ENCODE assay signal across 11 cellular contexts in genomic region chr13:83879431-83880171, GRCh38. TPM values are rescaled to one million over a fixed set of nuclear protein-coding genes. Genes with fewer than 3 reads are reported as not detected.
A peak's percentile ranks its signal among the peaks of the same experiment; 100 is the strongest.
DNase-seq lines count a peak whose midpoint lies in the region; ATAC-seq and TF ChIP-seq lines count a peak whose summit lies in the region.
"Had no signal": no experiment of that assay in that cellular context is flagged by ENCODE, and none has a peak within 500 bp of the region (broad histone marks: within the 10 kb centered on the region; RNA-seq: fewer than 3 reads in every experiment).

No MANE protein-coding gene starts in this region.

- H3K36me3 ChIP-seq in ascending aorta (no peaks in the 10 kb centered on the region), iPS-18a (ENCODE audit: control insufficient read depth, low read depth, low read length) (no peaks in the 10 kb centered on the region), uterus (no peaks in the 10 kb centered on the region), upper lobe of left lung (no peaks in the 10 kb centered on the region)

- H3K14ac ChIP-seq in H9 (ENCODE audit: insufficient read depth, low read length): no peak overlapping the region

- no peaks in the 10 kb centered on the region for H4K20me1 ChIP-seq in H9 (ENCODE audit: control insufficient read depth, insufficient read depth, insufficient read length)

- ATAC-seq in HG03196 (IDR thresholded peaks at IDR 0.05; ENCODE audit: unreplicated experiment): no peak
- no peak for ATAC-seq in upper lobe of left lung (ENCODE audit: low FRiP score in 2 of 2)
- ATAC-seq: left ventricle myocardium superior had no signal

- no peak overlapping the region for H2AK5ac ChIP-seq in H9 (ENCODE audit: insufficient read length, low read length)

- H2BK20ac ChIP-seq in H9 (ENCODE audit: low read depth, low read length, poor library complexity, severe bottlenecking): no peak overlapping the region

- no peak overlapping the region for H3K18ac ChIP-seq in H9 (ENCODE audit: insufficient read length, low read depth, low read length)

- H3K36me3 Mint-ChIP-seq in H9 (ENCODE audit: insufficient read depth in 1 of 3, low read depth in 3 of 3): no peaks in the 10 kb centered on the region

- H3K27me3 ChIP-seq in H9 (ENCODE audit: insufficient read depth, low read length): peaks cover 31% of the 10 kb centered on the region
- peaks cover 5% of the 10 kb centered on the region for H3K27me3 ChIP-seq in ascending aorta
- peaks cover 71% of the 10 kb centered on the region for H3K27me3 ChIP-seq in iPS-18a (ENCODE audit: control insufficient read depth, insufficient read depth, low read length)
- peaks cover 0 to 36% of the 10 kb centered on the region in 2 donors for H3K27me3 ChIP-seq in uterus
- H3K27me3 ChIP-seq in upper lobe of left lung: peaks cover 0 to 4% (median 2%) of the 10 kb centered on the region in 4 donors

- no peak overlapping the region for H4K5ac ChIP-seq in H9 (ENCODE audit: insufficient read length, low read depth, low read length)

- H2BK12ac ChIP-seq in H9 (ENCODE audit: insufficient read length, low read depth, low read length): no peak overlapping the region

- H3K27ac ChIP-seq in H9 (ENCODE audit: insufficient read length, low read depth, low read length): no peak overlapping the region
- no peak overlapping the region for H3K27ac ChIP-seq in ascending aorta
- H3K27ac ChIP-seq in iPS-18a (ENCODE audit: low read length): no peak overlapping the region
- no peak overlapping the region for H3K27ac ChIP-seq in uterus
- H3K27ac ChIP-seq in upper lobe of left lung: no peak overlapping the region

- no peak for TF ChIP-seq POLR2A in uterus (IDR thresholded peaks at IDR 0.05)
- TF ChIP-seq POLR2A in upper lobe of left lung (IDR thresholded peaks at IDR 0.05): no peak

- H3K79me2 ChIP-seq in H9 (ENCODE audit: insufficient read depth, low read length): no peaks in the 10 kb centered on the region

- H3K4me2 ChIP-seq in H9 (ENCODE audit: insufficient read depth, insufficient read length, low read length): peak overlapping the region; percentile 94

- H3K9me3 ChIP-seq in H9 (ENCODE audit: control insufficient read depth, low read depth, low read length): no peaks in the 10 kb centered on the region
- H3K9me3 ChIP-seq in ascending aorta: no peaks in the 10 kb centered on the region
- no peaks in the 10 kb centered on the region for H3K9me3 ChIP-seq in iPS-18a (ENCODE audit: control insufficient read depth, low read depth, low read length)
- no peaks in the 10 kb centered on the region for H3K9me3 ChIP-seq in uterus
- H3K9me3 ChIP-seq in upper lobe of left lung: no peaks in the 10 kb centered on the region

- TF ChIP-seq CTCF in H9 (conservative IDR thresholded peaks at IDR 0.05): no peak
- no peak for TF ChIP-seq CTCF in ascending aorta (IDR thresholded peaks at IDR 0.05)
- TF ChIP-seq CTCF in uterus (IDR thresholded peaks at IDR 0.05): no peak
- no peak for TF ChIP-seq CTCF in upper lobe of left lung (IDR thresholded peaks at IDR 0.05)

- no peak overlapping the region for H3K4ac ChIP-seq in H9 (ENCODE audit: low read depth, low read length)

- WGBS in H9 (ENCODE audit: extremely low coverage, insufficient read length, low lambda C conversion rate): no CpG with 5 or more reads among the region's 33 CpGs
- WGBS in upper lobe of left lung, 2 donors: 4 to 11% methylated on average over 13 to 33 of the region's 33 CpGs

- no peak overlapping the region for H4K91ac ChIP-seq in H9 (ENCODE audit: insufficient read length, low read depth, low read length)

- H3K9me3 Mint-ChIP-seq in H9: no peaks in the 10 kb centered on the region; a peak in 1 of 5 replicates

- peaks cover 54 to 64% of the 10 kb centered on the region in 2 experiments for H3K4me1 Mint-ChIP-seq in H9

- H2AFZ ChIP-seq in H9 (ENCODE audit: low read length): no peak overlapping the region

- H4K8ac ChIP-seq in H9 (replicated peaks; ENCODE audit: insufficient read length, low read depth, low read length): no peak overlapping the region

- H3T11ph ChIP-seq in H9 (ENCODE audit: low read length): no peak overlapping the region

- peak overlapping the region; percentile 43 to 85 for H3K4me3 Mint-ChIP-seq in H9

- peaks cover 74% of the 10 kb centered on the region for H3K27me3 Mint-ChIP-seq in H9 (ENCODE audit: low read depth)

- H3K23ac ChIP-seq in H9 (ENCODE audit: insufficient read length, low read depth, low read length): no peak overlapping the region

- no peaks in the 10 kb centered on the region for H3K79me1 ChIP-seq in H9 (ENCODE audit: insufficient read depth, low read depth, low read length, poor library complexity, severe bottlenecking)

- no peak overlapping the region for H3K9ac ChIP-seq in H9 (ENCODE audit: extremely low read depth, insufficient read length, low read length)
- H3K9ac ChIP-seq in iPS-18a (ENCODE audit: low read length): no peak overlapping the region

- DNase-seq in H9 (peak; percentile 39), ascending aorta (ENCODE audit: low spot score in 2 of 2) (no peak), skeletal muscle cell (ENCODE audit: low read depth) (no peak), uterus (no peak), activated gamma-delta T cell treated with Interleukin-2 at 50 U/mL for 16 hours (no peak), upper lobe of left lung (no peak)
- DNase-seq: left ventricle myocardium superior; NCI-H446 treated with DMSO at 0.1 percent for 48 hours; stimulated activated CD4-positive, alpha-beta T cell treated with anti-CD3 and anti-CD28 coated beads, Interleukin-2, amount 100 ng/mL, for 48 hours had no signal

- H2BK15ac ChIP-seq in H9 (ENCODE audit: low read depth, low read length): no peak overlapping the region

- H3K23me2 ChIP-seq in H9 (ENCODE audit: insufficient read length, low read depth, low read length, poor library complexity, severe bottlenecking): peaks cover 37% of the 10 kb centered on the region

- no peak for TF ChIP-seq EP300 in upper lobe of left lung (IDR thresholded peaks at IDR 0.05)

- no peak overlapping the region for H3K27ac Mint-ChIP-seq in H9

- no peak overlapping the region for H3K56ac ChIP-seq in H9 (ENCODE audit: insufficient read length, low read depth, low read length)

- intact Hi-C loops in ascending aorta (cut with DNase I): no loop called here
- intact Hi-C loops in uterus (cut with DNase I; ENCODE audit: low total_unique reads): no loop called here

- H3K4me3 ChIP-seq in ascending aorta: peak overlapping the region; percentile 37 to 54
- H3K4me3 ChIP-seq in iPS-18a (ENCODE audit: low read length): peak overlapping the region; percentile 89
- H3K4me3 ChIP-seq in skeletal muscle cell (ENCODE audit: low read depth, low read length): peak overlapping the region; percentile 36
- no peak overlapping the region for H3K4me3 ChIP-seq in uterus
- no peak overlapping the region for H3K4me3 ChIP-seq in upper lobe of left lung

- H3K4me1 ChIP-seq in H9 (ENCODE audit: insufficient read depth, low read length) (peaks cover 3% of the 10 kb centered on the region; the same call in 1 of the 2 replicates), ascending aorta (no peaks in the 10 kb centered on the region), iPS-18a (ENCODE audit: control insufficient read depth, low read depth, low read length) (peaks cover 45% of the 10 kb centered on the region), uterus (no peaks in the 10 kb centered on the region), upper lobe of left lung (peaks cover 0 to 21% (median 1%) of the 10 kb centered on the region in 4 donors)

- H2BK5ac ChIP-seq in H9 (ENCODE audit: insufficient read length, low read length): no peak overlapping the region

- no peak overlapping the region for H2BK120ac ChIP-seq in H9 (ENCODE audit: low read depth, low read length, poor library complexity, severe bottlenecking)

RNA-seq across cellular contexts. Expression of gene SLITRK1, which starts 2.7 kb away (rescaled TPM):
- total RNA-seq in H9 (2021): 0.20 and 0.24 TPM in 2 replicates
- not detected for total RNA-seq in ascending aorta
- under 1 TPM in 1 of 4 donors, not detected in 3; 0.07 TPM for total RNA-seq in uterus
- total RNA-seq in upper lobe of left lung: not detected
- total RNA-seq: left ventricle myocardium superior had no signal

Comparison
In these comparisons a context has a peak if more than half of its experiments do, and no peak if none do; other contexts are left out.
1. H3K4me3 ChIP-seq: peak in ascending aorta (2 of 2), iPS-18a (single experiment) and skeletal muscle cell (single experiment); none in uterus (0 of 2) and upper lobe of left lung (0 of 4).